Comparison of ENCODE assay signal across 8 cellular contexts in genomic region chr13:97109841-97110492, GRCh38.
DNase-seq lines count a peak whose midpoint lies in the region; ATAC-seq and TF ChIP-seq lines count a peak whose summit lies in the region.

No MANE protein-coding gene starts in this region.

- H3K4me1 Mint-ChIP-seq in activated T-cell treated with anti-CD3 and anti-CD28 coated beads, Interleukin-2, amount 50 U/mL, for 72 hours (ENCODE audit: low read depth), result peaks cover 17% of the 10 kb centered on the region
- H3K4me1 Mint-ChIP-seq in natural killer cell, result peaks cover 6 to 8% of the 10 kb centered on the region in 2 donors
- peaks cover 5 to 8% of the 10 kb centered on the region in 2 donors for H3K4me1 Mint-ChIP-seq in stimulated activated naive B cell treated with anti-CD40 and anti-IgM and Interleukin-4, amounts not matched to agents 10 μg/mL and 1 μg/mL and 100 μg/mL, for 72 hours

- peak overlapping the region; percentile 4 to 49 for H3K4me3 Mint-ChIP-seq in activated T-cell treated with anti-CD3 and anti-CD28 coated beads, Interleukin-2, amount 50 U/mL, for 72 hours
- no peak overlapping the region for H3K4me3 Mint-ChIP-seq in natural killer cell
- peak overlapping the region in 1 of 2 donors; percentile 43 for H3K4me3 Mint-ChIP-seq in stimulated activated naive B cell treated with anti-CD40 and anti-IgM and Interleukin-4, amounts not matched to agents 10 μg/mL and 1 μg/mL and 100 μg/mL, for 72 hours

- no peaks in the 10 kb centered on the region for H3K36me3 ChIP-seq in Panc1 (ENCODE audit: control insufficient read depth, insufficient read depth, low read length)

- H3K9me3 ChIP-seq in Panc1 (ENCODE audit: control insufficient read depth, insufficient read depth, low read depth, low read length), result no peaks in the 10 kb centered on the region

- no peak overlapping the region for H3K4me3 ChIP-seq in Jurkat, Clone E6-1 (ENCODE audit: low read length)
- peak overlapping the region in 1 of 2 experiments; percentile 27; a peak in 2 of 4 replicates for H3K4me3 ChIP-seq in Panc1 (ENCODE audit: low read depth in 2 of 2, low read length in 2 of 2)

- CTCF ChIA-PET in Panc1 (lab: Charles Lee), result interaction anchor here (0.6 to 2.0 kb wide), 8 partner anchors 31 to 689 kb away, joined by 3 to 9 read pairs (median 4); no protein-coding TSS in a partner anchor

- TF ChIP-seq CTCF in Panc1 (IDR thresholded peaks at IDR 0.05) (peak; percentile 94), natural killer cell (IDR thresholded peaks at IDR 0.05) (peak; percentile 93)

- BruUV-seq in Panc1 (replicated peaks; lab: Mats Ljungman, UMichigan), result no TSS peak

- H3K27ac Mint-ChIP-seq in activated T-cell treated with anti-CD3 and anti-CD28 coated beads, Interleukin-2, amount 50 U/mL, for 72 hours, result no peak overlapping the region
- peak overlapping the region in 1 of 2 donors; percentile 30 for H3K27ac Mint-ChIP-seq in natural killer cell
- H3K27ac Mint-ChIP-seq in stimulated activated naive B cell treated with anti-CD40 and anti-IgM and Interleukin-4, amounts not matched to agents 10 μg/mL and 1 μg/mL and 100 μg/mL, for 72 hours, result no peak overlapping the region

- H3K27me3 ChIP-seq in Panc1 (ENCODE audit: control insufficient read depth, insufficient read depth, low read length), result no peaks in the 10 kb centered on the region

- POLR2A ChIA-PET in Panc1 (lab: Charles Lee), result interaction anchor here (1.2 to 1.5 kb wide), 4 partner anchors 32 to 167 kb away, joined by 3 to 6 read pairs (median 4); partner anchors contain the start of gene MBNL2

- DNase-seq in DMS153 treated with DMSO at 0.1 percent for 48 hours (lab: John Stamatoyannopoulos, UW; ENCODE audit: unreplicated experiment) (peak; percentile 73), Panc1 (ENCODE audit: low read depth, low spot score) (peak; percentile 48), fibroblast of gingiva (ENCODE audit: low read depth) (peak; percentile 79), natural killer cell (peak; percentile 78)
- DNase-seq in Jurkat, Clone E6-1 (ENCODE audit: low read depth, low spot score), result peak; percentile 45
- DNase-seq in activated T-cell treated with anti-CD3 and anti-CD28 coated beads, Interleukin-2, amount 50 U/mL, for 72 hours, result peak; percentile 76 to 88
- DNase-seq in stimulated activated naive B cell treated with anti-CD40 and anti-IgM and Interleukin-4, amounts not matched to agents 10 μg/mL and 1 μg/mL and 100 μg/mL, for 72 hours, result peak; percentile 67

- peak; percentile 89 for ATAC-seq in GM21717 (IDR thresholded peaks at IDR 0.05; ENCODE audit: unreplicated experiment)
- ATAC-seq in Panc1, result peak; percentile 92
- peak; percentile 97 to 98 for ATAC-seq in activated T-cell treated with anti-CD3 and anti-CD28 coated beads, Interleukin-2, amount 50 U/mL, for 72 hours (replicated peaks in 1 of 2)
- peak; percentile 89 to 99 (median 97) for ATAC-seq in natural killer cell
- peak; percentile 94 to 97 for ATAC-seq in stimulated activated naive B cell treated with anti-CD40 and anti-IgM and Interleukin-4, amounts not matched to agents 10 μg/mL and 1 μg/mL and 100 μg/mL, for 72 hours (replicated peaks)

- H3K36me3 Mint-ChIP-seq in activated T-cell treated with anti-CD3 and anti-CD28 coated beads, Interleukin-2, amount 50 U/mL, for 72 hours (ENCODE audit: insufficient read depth in 2 of 2), result no peaks in the 10 kb centered on the region
- H3K36me3 Mint-ChIP-seq in natural killer cell, result no peaks in the 10 kb centered on the region
- H3K36me3 Mint-ChIP-seq in stimulated activated naive B cell treated with anti-CD40 and anti-IgM and Interleukin-4, amounts not matched to agents 10 μg/mL and 1 μg/mL and 100 μg/mL, for 72 hours, result no peaks in the 10 kb centered on the region

- no peaks in the 10 kb centered on the region for H3K9me3 Mint-ChIP-seq in activated T-cell treated with anti-CD3 and anti-CD28 coated beads, Interleukin-2, amount 50 U/mL, for 72 hours
- H3K9me3 Mint-ChIP-seq in natural killer cell, result no peaks in the 10 kb centered on the region
- H3K9me3 Mint-ChIP-seq in stimulated activated naive B cell treated with anti-CD40 and anti-IgM and Interleukin-4, amounts not matched to agents 10 μg/mL and 1 μg/mL and 100 μg/mL, for 72 hours, result no peaks in the 10 kb centered on the region

- H3K27me3 Mint-ChIP-seq in activated T-cell treated with anti-CD3 and anti-CD28 coated beads, Interleukin-2, amount 50 U/mL, for 72 hours (ENCODE audit: low read depth), result peaks cover 43% of the 10 kb centered on the region
- peaks cover 6 to 25% of the 10 kb centered on the region in 2 donors for H3K27me3 Mint-ChIP-seq in natural killer cell (ENCODE audit: low read depth in 2 of 2)
- peaks cover 10 to 40% of the 10 kb centered on the region in 2 donors for H3K27me3 Mint-ChIP-seq in stimulated activated naive B cell treated with anti-CD40 and anti-IgM and Interleukin-4, amounts not matched to agents 10 μg/mL and 1 μg/mL and 100 μg/mL, for 72 hours

- in situ Hi-C loops in Panc1 (cut with HindIII; ENCODE audit: low pct_unique_long_range_greater_than_20kb, low sequenced_read_pairs), result no loop called here

- H3K4me1 ChIP-seq in Panc1 (ENCODE audit: control insufficient read depth, insufficient read depth, low read length), result peaks cover 61% of the 10 kb centered on the region

- H3K27ac ChIP-seq in Panc1 (ENCODE audit: low read length), result peak overlapping the region; percentile 98

- intact Hi-C loops in Panc1 (cut with micrococcal nuclease; ENCODE audit: unreplicated experiment) (loop anchor here (2.0 to 10.0 kb wide), 2 partner anchors 103 to 245 kb away; no protein-coding TSS in a partner anchor), natural killer cell (cut with micrococcal nuclease) (loop anchor here (1.0 kb wide), 2 partner anchors 234 to 249 kb away; no protein-coding TSS in a partner anchor)
